22 cellular contexts compared by ENCODE assay signal in the genomic region with DNA sequence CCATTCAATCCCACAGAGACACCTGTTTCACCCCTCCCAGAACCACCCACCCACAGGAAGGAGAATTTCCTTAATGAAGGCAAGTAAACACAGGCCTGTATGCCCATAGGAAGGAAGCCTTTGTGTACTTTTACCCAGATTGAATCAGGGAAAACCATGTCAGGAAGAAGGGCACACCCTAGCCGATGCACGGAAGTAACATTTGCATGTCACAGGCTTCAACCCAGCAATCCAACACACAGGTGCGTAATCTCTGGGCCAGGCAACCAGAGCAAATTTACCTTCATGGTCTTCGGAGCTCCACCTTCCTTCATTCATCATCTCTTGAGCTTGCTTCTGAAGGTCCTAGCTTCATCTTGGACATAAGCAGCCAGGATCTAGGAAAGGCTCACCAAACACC.
DNase-seq lines count a peak whose midpoint lies in the region; ATAC-seq, FAIRE-seq and TF ChIP-seq lines count a peak whose summit lies in the region.
"Had no signal": no experiment of that assay in that cellular context is flagged by ENCODE, and none has a peak within 500 bp of the region (broad histone marks: within the 10 kb centered on the region; RNA-seq: fewer than 3 reads in every experiment).

No MANE protein-coding gene starts in this region.

- no peaks in the 10 kb centered on the region for H3K4me1 ChIP-seq in mucosa of descending colon (ENCODE audit: low read depth)
- H3K4me1 ChIP-seq: gastroesophageal sphincter, HAP-1, Peyer's patch, right atrium auricular region had no signal

- TF ChIP-seq CTCF in mucosa of descending colon (IDR thresholded peaks at IDR 0.05) = no peak

- intact Hi-C loops in mucosa of descending colon (cut with DNase I, micrococcal nuclease) = no loop called here

- no peaks in the 10 kb centered on the region for H3K9me3 ChIP-seq in mucosa of descending colon
- H3K9me3 ChIP-seq: gastroesophageal sphincter, HAP-1, Peyer's patch, right atrium auricular region had no signal

- no peak for FAIRE-seq in urothelium cell line (lab: Jason Lieb, UNC)

- DNase-seq in NCI-H1417 (lab: John Stamatoyannopoulos, UW) (peak; percentile 33 to 89 (median 64)), NCI-H1417 treated with DMSO at 0.1 percent for 48 hours (lab: John Stamatoyannopoulos, UW) (no peak), NCI-H146 treated with DMSO at 0.1 percent for 48 hours (lab: John Stamatoyannopoulos, UW; ENCODE audit: unreplicated experiment) (peak; percentile 71), NCI-H748 (lab: John Stamatoyannopoulos, UW; ENCODE audit: unreplicated experiment) (peak; percentile 82), mucosa of descending colon (peak in 1 of 3 donors; percentile 32), AG08396 (ENCODE audit: low spot score) (no peak), urothelium cell line (ENCODE audit: low spot score) (no peak)
- DNase-seq: 8988T; activated naive CD4-positive, alpha-beta T cell treated with anti-CD3 and anti-CD28 coated beads, Interleukin-2, amount 50 U/mL, for 16 hours; activated T-cell treated with anti-CD3 and anti-CD28 coated beads, Interleukin-2, amount 50 U/mL, for 72 hours; aorta; central memory CD4-positive, alpha-beta T cell; erythroblast; mesendoderm; naive thymus-derived CD4-positive, alpha-beta T cell; Peyer's patch had no signal

- H3K4me3 ChIP-seq in mucosa of descending colon = no peak overlapping the region
- H3K4me3 ChIP-seq: dorsolateral prefrontal cortex, gastroesophageal sphincter, HAP-1, Peyer's patch, right atrium auricular region, SK-N-MC had no signal

- ATAC-seq in mucosa of descending colon (peak; percentile 83), HG02870 (IDR thresholded peaks at IDR 0.05; ENCODE audit: unreplicated experiment) (no peak)
- ATAC-seq: activated T-cell treated with anti-CD3 and anti-CD28 coated beads, Interleukin-2, amount 50 U/mL, for 72 hours; gastroesophageal sphincter; naive thymus-derived CD4-positive, alpha-beta T cell had no signal

- H3K36me3 ChIP-seq in mucosa of descending colon (ENCODE audit: low read depth) = no peaks in the 10 kb centered on the region
- H3K36me3 ChIP-seq: gastroesophageal sphincter, HAP-1, right atrium auricular region had no signal

Comparison
In these comparisons a context has a peak if more than half of its experiments do, and no peak if none do; other contexts are left out.
1. DNase-seq: peak in NCI-H1417 (3 of 3), NCI-H146 treated with DMSO at 0.1 percent for 48 hours (single experiment) and NCI-H748 (single experiment); none in NCI-H1417 treated with DMSO at 0.1 percent for 48 hours (single experiment), AG08396 (single experiment) and urothelium cell line (single experiment).